In genomic region chr16:4614571-4615388, GRCh38 we compare ENCODE assay signal across 1 cellular context.
A peak's percentile ranks its signal among the peaks of the same experiment; 100 is the strongest.
TF ChIP-seq lines count a peak whose summit lies in the region.

UBALD1 (minus strand) TSS chr16:4614888; CDS start chr16:4614797, 91 bp downstream.

TF ChIP-seq in GM12878, 131 proteins besides CTCF, POLR2A, EP300 and RAD21 (continued from another document and continues in another):
- TF ChIP-seq CEBPZ (IDR thresholded peaks at IDR 0.05; ENCODE audit: low read depth, low read length) (no peak), ZNF207 (IDR thresholded peaks at IDR 0.05; ENCODE audit: borderline replicate concordance) (no peak), SIN3A (IDR thresholded peaks at IDR 0.05; ENCODE audit: low read depth, low read length) (peak; percentile 69; the same call in 1 of the 2 replicates), FOS (IDR thresholded peaks at IDR 0.05; ENCODE audit: borderline replicate concordance, extremely low read depth, insufficient read length) (no peak), SP1 (IDR thresholded peaks at IDR 0.05; ENCODE audit: low read depth, low read length) (peak; percentile 24), TCF7 (IDR thresholded peaks at IDR 0.05; ENCODE audit: borderline replicate concordance) (no peak), CBFB (IDR thresholded peaks at IDR 0.05; ENCODE audit: low read depth) (no peak), TCF3 (IDR thresholded peaks at IDR 0.05; ENCODE audit: borderline replicate concordance, insufficient read depth, low read depth, low read length) (no peak), EED (IDR thresholded peaks at IDR 0.05; ENCODE audit: low read depth) (no peak), ATF3 (IDR thresholded peaks at IDR 0.05; ENCODE audit: borderline replicate concordance, extremely low read depth, low read depth, low read length) (no peak), SREBF1 (IDR thresholded peaks at IDR 0.05; ENCODE audit: low read length) (peak; percentile 67), RBBP5 (conservative IDR thresholded peaks at IDR 0.05) (no peak), IKZF1 (conservative IDR thresholded peaks at IDR 0.05) (peak; percentile 79), MYB (IDR thresholded peaks at IDR 0.05; ENCODE audit: borderline replicate concordance, low read depth, low read length) (no peak), LARP7 (IDR thresholded peaks at IDR 0.05) (peak; percentile 55), HCFC1 (IDR thresholded peaks at IDR 0.05; ENCODE audit: low read length) (peak; percentile 94), KAT2A (conservative IDR thresholded peaks at IDR 0.05; ENCODE audit: control insufficient read depth, low read depth, low read length) (no peak), MEF2B (IDR thresholded peaks at IDR 0.05; ENCODE audit: partially characterized antibody, poor library complexity, severe bottlenecking) (peak; percentile 88), PRDM15 (CRISPR knock-in tag; IDR thresholded peaks at IDR 0.05) (no peak), ZNF274 (IDR thresholded peaks at IDR 0.05; ENCODE audit: insufficient read depth, insufficient read length) (no peak), HDAC6 (IDR thresholded peaks at IDR 0.05; ENCODE audit: unreplicated experiment) (peak; percentile 6), CBX3 (IDR thresholded peaks at IDR 0.05; ENCODE audit: borderline replicate concordance, low read depth) (no peak), STAT3 (IDR thresholded peaks at IDR 0.05; ENCODE audit: low read depth, low read length) (no peak), SPI1 (IDR thresholded peaks at IDR 0.05; ENCODE audit: borderline replicate concordance, insufficient read depth, low read depth, low read length) (no peak), POLR2AphosphoS2 (IDR thresholded peaks at IDR 0.05; ENCODE audit: low read depth, low read length) (peak; percentile 44; the same call in 1 of the 2 replicates), POU2F2 (IDR thresholded peaks at IDR 0.05; ENCODE audit: borderline replicate concordance, low read depth, low read length) (peak; percentile 78; the same call in 2 of the 3 replicates), ETV6 (conservative IDR thresholded peaks at IDR 0.05 in 1 of 2, IDR thresholded peaks at IDR 0.05 in 1 of 2; ENCODE audit: borderline replicate concordance in 1 of 2, low read depth in 1 of 2) (no peak), RELA (IDR thresholded peaks at IDR 0.05; ENCODE audit: borderline replicate concordance, partially characterized antibody) (no peak), RFX5 (IDR thresholded peaks at IDR 0.05; ENCODE audit: low read depth, low read length) (no peak), MYC (IDR thresholded peaks at IDR 0.05; ENCODE audit: insufficient read depth, insufficient read length, insufficient replicate concordance, low read length, severe bottlenecking) (peak; percentile 25), PKNOX1 (IDR thresholded peaks at IDR 0.05) (no peak; the same call in 1 of the 2 replicates), SIX5 (IDR thresholded peaks at IDR 0.05; ENCODE audit: low read depth, low read length, severe bottlenecking) (peak; percentile 83), E2F4 (IDR thresholded peaks at IDR 0.05; ENCODE audit: low read depth, low read length) (no peak), CREB1 (IDR thresholded peaks at IDR 0.05; ENCODE audit: low read depth) (peak; percentile 89)
- TF ChIP-seq, protein P1, sequence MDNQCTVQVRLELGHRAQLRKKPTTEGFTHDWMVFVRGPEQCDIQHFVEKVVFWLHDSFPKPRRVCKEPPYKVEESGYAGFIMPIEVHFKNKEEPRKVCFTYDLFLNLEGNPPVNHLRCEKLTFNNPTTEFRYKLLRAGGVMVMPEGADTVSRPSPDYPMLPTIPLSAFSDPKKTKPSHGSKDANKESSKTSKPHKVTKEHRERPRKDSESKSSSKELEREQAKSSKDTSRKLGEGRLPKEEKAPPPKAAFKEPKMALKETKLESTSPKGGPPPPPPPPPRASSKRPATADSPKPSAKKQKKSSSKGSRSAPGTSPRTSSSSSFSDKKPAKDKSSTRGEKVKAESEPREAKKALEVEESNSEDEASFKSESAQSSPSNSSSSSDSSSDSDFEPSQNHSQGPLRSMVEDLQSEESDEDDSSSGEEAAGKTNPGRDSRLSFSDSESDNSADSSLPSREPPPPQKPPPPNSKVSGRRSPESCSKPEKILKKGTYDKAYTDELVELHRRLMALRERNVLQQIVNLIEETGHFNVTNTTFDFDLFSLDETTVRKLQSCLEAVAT (IDR thresholded peaks at IDR 0.05) = no peak
- TF ChIP-seq, protein P2, sequence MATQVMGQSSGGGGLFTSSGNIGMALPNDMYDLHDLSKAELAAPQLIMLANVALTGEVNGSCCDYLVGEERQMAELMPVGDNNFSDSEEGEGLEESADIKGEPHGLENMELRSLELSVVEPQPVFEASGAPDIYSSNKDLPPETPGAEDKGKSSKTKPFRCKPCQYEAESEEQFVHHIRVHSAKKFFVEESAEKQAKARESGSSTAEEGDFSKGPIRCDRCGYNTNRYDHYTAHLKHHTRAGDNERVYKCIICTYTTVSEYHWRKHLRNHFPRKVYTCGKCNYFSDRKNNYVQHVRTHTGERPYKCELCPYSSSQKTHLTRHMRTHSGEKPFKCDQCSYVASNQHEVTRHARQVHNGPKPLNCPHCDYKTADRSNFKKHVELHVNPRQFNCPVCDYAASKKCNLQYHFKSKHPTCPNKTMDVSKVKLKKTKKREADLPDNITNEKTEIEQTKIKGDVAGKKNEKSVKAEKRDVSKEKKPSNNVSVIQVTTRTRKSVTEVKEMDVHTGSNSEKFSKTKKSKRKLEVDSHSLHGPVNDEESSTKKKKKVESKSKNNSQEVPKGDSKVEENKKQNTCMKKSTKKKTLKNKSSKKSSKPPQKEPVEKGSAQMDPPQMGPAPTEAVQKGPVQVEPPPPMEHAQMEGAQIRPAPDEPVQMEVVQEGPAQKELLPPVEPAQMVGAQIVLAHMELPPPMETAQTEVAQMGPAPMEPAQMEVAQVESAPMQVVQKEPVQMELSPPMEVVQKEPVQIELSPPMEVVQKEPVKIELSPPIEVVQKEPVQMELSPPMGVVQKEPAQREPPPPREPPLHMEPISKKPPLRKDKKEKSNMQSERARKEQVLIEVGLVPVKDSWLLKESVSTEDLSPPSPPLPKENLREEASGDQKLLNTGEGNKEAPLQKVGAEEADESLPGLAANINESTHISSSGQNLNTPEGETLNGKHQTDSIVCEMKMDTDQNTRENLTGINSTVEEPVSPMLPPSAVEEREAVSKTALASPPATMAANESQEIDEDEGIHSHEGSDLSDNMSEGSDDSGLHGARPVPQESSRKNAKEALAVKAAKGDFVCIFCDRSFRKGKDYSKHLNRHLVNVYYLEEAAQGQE (IDR thresholded peaks at IDR 0.05; ENCODE audit: low read depth, low read length) = no peak
- TF ChIP-seq, protein P3, sequence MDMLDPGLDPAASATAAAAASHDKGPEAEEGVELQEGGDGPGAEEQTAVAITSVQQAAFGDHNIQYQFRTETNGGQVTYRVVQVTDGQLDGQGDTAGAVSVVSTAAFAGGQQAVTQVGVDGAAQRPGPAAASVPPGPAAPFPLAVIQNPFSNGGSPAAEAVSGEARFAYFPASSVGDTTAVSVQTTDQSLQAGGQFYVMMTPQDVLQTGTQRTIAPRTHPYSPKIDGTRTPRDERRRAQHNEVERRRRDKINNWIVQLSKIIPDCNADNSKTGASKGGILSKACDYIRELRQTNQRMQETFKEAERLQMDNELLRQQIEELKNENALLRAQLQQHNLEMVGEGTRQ (IDR thresholded peaks at IDR 0.05; ENCODE audit: borderline replicate concordance, low read depth, low read length) = no peak
- TF ChIP-seq, protein P4, sequence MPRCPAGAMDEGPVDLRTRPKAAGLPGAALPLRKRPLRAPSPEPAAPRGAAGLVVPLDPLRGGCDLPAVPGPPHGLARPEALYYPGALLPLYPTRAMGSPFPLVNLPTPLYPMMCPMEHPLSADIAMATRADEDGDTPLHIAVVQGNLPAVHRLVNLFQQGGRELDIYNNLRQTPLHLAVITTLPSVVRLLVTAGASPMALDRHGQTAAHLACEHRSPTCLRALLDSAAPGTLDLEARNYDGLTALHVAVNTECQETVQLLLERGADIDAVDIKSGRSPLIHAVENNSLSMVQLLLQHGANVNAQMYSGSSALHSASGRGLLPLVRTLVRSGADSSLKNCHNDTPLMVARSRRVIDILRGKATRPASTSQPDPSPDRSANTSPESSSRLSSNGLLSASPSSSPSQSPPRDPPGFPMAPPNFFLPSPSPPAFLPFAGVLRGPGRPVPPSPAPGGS (IDR thresholded peaks at IDR 0.05; ENCODE audit: borderline replicate concordance, insufficient read depth, low read depth, low read length, poor library complexity, severe bottlenecking) = no peak
- TF ChIP-seq, protein P5, sequence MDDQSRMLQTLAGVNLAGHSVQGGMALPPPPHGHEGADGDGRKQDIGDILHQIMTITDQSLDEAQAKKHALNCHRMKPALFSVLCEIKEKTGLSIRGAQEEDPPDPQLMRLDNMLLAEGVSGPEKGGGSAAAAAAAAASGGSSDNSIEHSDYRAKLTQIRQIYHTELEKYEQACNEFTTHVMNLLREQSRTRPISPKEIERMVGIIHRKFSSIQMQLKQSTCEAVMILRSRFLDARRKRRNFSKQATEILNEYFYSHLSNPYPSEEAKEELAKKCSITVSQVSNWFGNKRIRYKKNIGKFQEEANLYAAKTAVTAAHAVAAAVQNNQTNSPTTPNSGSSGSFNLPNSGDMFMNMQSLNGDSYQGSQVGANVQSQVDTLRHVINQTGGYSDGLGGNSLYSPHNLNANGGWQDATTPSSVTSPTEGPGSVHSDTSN (IDR thresholded peaks at IDR 0.05; ENCODE audit: insufficient replicate concordance, low read depth, low read length) = no peak
